8 cellular contexts compared by ENCODE assay signal in the genomic region with DNA sequence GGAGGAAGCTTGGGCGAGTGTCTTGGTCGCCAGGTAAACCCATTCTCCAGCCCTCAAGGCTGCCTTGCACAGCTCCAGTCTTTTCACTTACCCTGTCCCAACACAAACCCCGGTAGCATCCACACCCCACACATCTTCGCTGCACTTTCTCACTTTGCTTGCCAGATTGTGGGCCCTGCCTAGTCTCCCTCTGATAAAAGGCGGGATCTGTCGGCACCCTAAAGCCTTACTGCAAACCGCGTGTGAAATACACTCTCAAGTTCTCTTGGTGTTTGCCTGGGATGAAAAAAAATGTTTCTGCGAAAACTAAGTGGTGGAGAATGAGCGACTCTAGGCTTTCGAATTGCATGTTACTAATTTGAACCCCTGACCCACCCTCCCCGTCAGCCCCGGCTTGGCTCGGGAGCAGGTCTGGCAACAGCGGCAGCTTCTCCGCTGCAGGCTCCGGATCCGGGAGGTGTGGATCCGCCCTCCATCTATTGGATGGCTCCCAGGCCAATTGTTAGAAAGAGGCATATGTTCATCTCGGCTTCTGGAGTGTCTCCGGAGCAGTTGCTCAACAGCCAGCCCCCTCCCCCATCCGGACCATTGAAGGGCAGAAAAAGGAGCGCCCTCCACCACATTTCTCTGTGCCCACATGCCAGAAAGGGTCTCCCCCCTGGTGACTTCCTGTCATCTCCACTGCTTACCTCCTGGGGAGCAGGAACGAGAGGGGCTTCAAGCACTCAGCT. TPM values are rescaled to one million over a fixed set of nuclear protein-coding genes. Genes with fewer than 3 reads are reported as not detected.
DNase-seq lines count a peak whose midpoint lies in the region; ATAC-seq lines count a peak whose summit lies in the region.

No MANE protein-coding gene starts in this region.

- ATAC-seq in HG02981 (IDR thresholded peaks at IDR 0.05; ENCODE audit: unreplicated experiment) (peak; percentile 43), HG03378 (IDR thresholded peaks at IDR 0.05; ENCODE audit: unreplicated experiment) (no peak), GM18517 (IDR thresholded peaks at IDR 0.05; ENCODE audit: unreplicated experiment) (no peak)

- no peak overlapping the region for H2BK12ac ChIP-seq in neuronal stem cell (ENCODE audit: low read length)

- no peak overlapping the region for H3K27ac ChIP-seq in neuronal stem cell (replicated peaks; ENCODE audit: low read length)

- no peaks in the 10 kb centered on the region for H3K9me3 ChIP-seq in neuronal stem cell (replicated peaks in 1 of 2; ENCODE audit: control insufficient read depth in 2 of 2, insufficient read depth in 1 of 2, low read depth in 1 of 2, low read length in 2 of 2)

- peak; percentile 35 for DNase-seq in DMS114 treated with DMSO at 0.1 percent for 48 hours (lab: John Stamatoyannopoulos, UW; ENCODE audit: unreplicated experiment)
- peak; percentile 57 for DNase-seq in NCI-H526 treated with DMSO at 0.1 percent for 48 hours (lab: John Stamatoyannopoulos, UW)
- peak; percentile 18 for DNase-seq in globus pallidus (ENCODE audit: low spot score)
- peak; percentile 56 for DNase-seq in neuronal stem cell (ENCODE audit: low spot score)

- H3K9me3 Mint-ChIP-seq in activated naive CD4-positive, alpha-beta T cell treated with anti-CD3 and anti-CD28 coated beads, Interleukin-2, amount 50 U/mL, for 24 hours = no peaks in the 10 kb centered on the region

- H3K36me3 ChIP-seq in neuronal stem cell (replicated peaks in 1 of 2; ENCODE audit: control insufficient read depth in 2 of 2, insufficient read depth in 2 of 2, low read length in 2 of 2) = no peaks in the 10 kb centered on the region

- no peak overlapping the region for H3K14ac ChIP-seq in neuronal stem cell (ENCODE audit: low read length)

- H3K27ac Mint-ChIP-seq in activated naive CD4-positive, alpha-beta T cell treated with anti-CD3 and anti-CD28 coated beads, Interleukin-2, amount 50 U/mL, for 24 hours = no peak overlapping the region

- H3K4me1 ChIP-seq in neuronal stem cell (ENCODE audit: control insufficient read depth in 2 of 2, insufficient read depth in 1 of 2, low read depth in 1 of 2, low read length in 2 of 2) = peaks cover 3 to 7% of the 10 kb centered on the region in 2 donors

- no peaks in the 10 kb centered on the region for H3K36me3 Mint-ChIP-seq in activated naive CD4-positive, alpha-beta T cell treated with anti-CD3 and anti-CD28 coated beads, Interleukin-2, amount 50 U/mL, for 24 hours

- H4K91ac ChIP-seq in neuronal stem cell (ENCODE audit: low read depth, low read length, poor library complexity) = no peak overlapping the region

- no peak overlapping the region for H4K8ac ChIP-seq in neuronal stem cell (ENCODE audit: low read depth, low read length)

- peaks cover 14% of the 10 kb centered on the region for H3K27me3 Mint-ChIP-seq in activated naive CD4-positive, alpha-beta T cell treated with anti-CD3 and anti-CD28 coated beads, Interleukin-2, amount 50 U/mL, for 24 hours

- peak overlapping the region; percentile 76 for H3K4me3 Mint-ChIP-seq in activated naive CD4-positive, alpha-beta T cell treated with anti-CD3 and anti-CD28 coated beads, Interleukin-2, amount 50 U/mL, for 24 hours

- H3K4me3 ChIP-seq in neuronal stem cell (ENCODE audit: low read length in 2 of 2) = peak overlapping the region; percentile 38 to 42

- H2BK120ac ChIP-seq in neuronal stem cell (ENCODE audit: low read depth, low read length) = no peak overlapping the region

- no peak overlapping the region for H3K4ac ChIP-seq in neuronal stem cell (ENCODE audit: low read length)

- peak overlapping the region; percentile 52 for H3K4me2 ChIP-seq in neuronal stem cell (ENCODE audit: insufficient read depth, low read length, poor library complexity, severe bottlenecking)

- WGBS in neuronal stem cell (ENCODE audit: extremely low coverage in 2 of 2, insufficient read length in 2 of 2, insufficient replicate concordance in 1 of 2), 2 donors = no CpG with 5 or more reads among the region's 24 CpGs

- H3K4me1 Mint-ChIP-seq in activated naive CD4-positive, alpha-beta T cell treated with anti-CD3 and anti-CD28 coated beads, Interleukin-2, amount 50 U/mL, for 24 hours = peaks cover 23% of the 10 kb centered on the region

- no peaks in the 10 kb centered on the region for H3K79me1 ChIP-seq in neuronal stem cell (ENCODE audit: low read depth, low read length)

- no peak overlapping the region for H3K9ac ChIP-seq in neuronal stem cell (ENCODE audit: low read depth, low read length, poor library complexity)

- no peak overlapping the region for H2BK5ac ChIP-seq in neuronal stem cell (ENCODE audit: low read length)

- no peak overlapping the region for H3K23ac ChIP-seq in neuronal stem cell (ENCODE audit: low read depth, low read length, poor library complexity)

- H2AK5ac ChIP-seq in neuronal stem cell (ENCODE audit: low read depth, low read length) = no peak overlapping the region

- no peak overlapping the region for H2BK15ac ChIP-seq in neuronal stem cell (ENCODE audit: low read length)

- H3K18ac ChIP-seq in neuronal stem cell (ENCODE audit: low read length) = peak overlapping the region; percentile 7

- H3K27me3 ChIP-seq in neuronal stem cell (ENCODE audit: control insufficient read depth in 3 of 3, insufficient read depth in 3 of 3, low read depth in 1 of 3, low read length in 3 of 3) = peaks cover 5 to 48% (median 45%) of the 10 kb centered on the region in 3 experiments

- H2AFZ ChIP-seq in neuronal stem cell (ENCODE audit: low read length) = peak overlapping the region; percentile 85

RNA-seq across cellular contexts. Expression of a gene that starts 3.0 kb away (rescaled TPM):
- polyA plus RNA-seq in neuronal stem cell (2013, experiment 1 of 2) = 4.0 TPM
- polyA plus RNA-seq in neuronal stem cell (2013, experiment 2 of 2) = 3.6 TPM

RNA-seq across cellular contexts. Expression of a gene that starts 31.7 kb away (rescaled TPM):
- 1,442 TPM for polyA plus RNA-seq in neuronal stem cell (2013, experiment 1 of 2)
- polyA plus RNA-seq in neuronal stem cell (2013, experiment 2 of 2) = 1,420 TPM
